Comparison of ENCODE assay signal across 36 cellular contexts in genomic region chr2:16217271-16217670, GRCh38.
"Had no signal": no experiment of that assay in that cellular context is flagged by ENCODE, and none has a peak within 500 bp of the region (broad histone marks: within the 10 kb centered on the region; RNA-seq: fewer than 3 reads in every experiment).

No MANE protein-coding gene starts in this region.

- H3K4me3 Mint-ChIP-seq: activated CD4-positive, alpha-beta memory T cell treated with anti-CD3 and anti-CD28 coated beads, Interleukin-2, amount 10 ng/mL, durations not matched to agents 7 days and 5 days; activated CD4-positive, alpha-beta T cell treated with anti-CD3 and anti-CD28 coated beads for 36 hours; activated CD4-positive, alpha-beta T cell treated with anti-CD3 and anti-CD28 coated beads, Interleukin-2, amount 10 ng/mL, durations not matched to agents 7 days and 5 days; activated CD8-positive, alpha-beta memory T cell treated with anti-CD3 and anti-CD28 coated beads, Interleukin-2, amount 10 ng/mL, durations not matched to agents 7 days and 5 days; activated CD8-positive, alpha-beta T cell treated with anti-CD3 and anti-CD28 coated beads, Interleukin-2, amount 10 ng/mL, durations not matched to agents 7 days and 5 days; activated naive CD4-positive, alpha-beta T cell treated with anti-CD3 and anti-CD28 coated beads, Interleukin-2, amount 10 ng/mL, durations not matched to agents 7 days and 5 days; activated naive CD4-positive, alpha-beta T cell treated with anti-CD3 and anti-CD28 coated beads, Interleukin-2, amount 50 U/mL, for 24 hours; activated naive CD8-positive, alpha-beta T cell; activated naive CD8-positive, alpha-beta T cell treated with anti-CD3 and anti-CD28 coated beads, Interleukin-2, amount 10 ng/mL, durations not matched to agents 7 days and 5 days; activated naive CD8-positive, alpha-beta T cell treated with anti-CD3 and anti-CD28 coated beads, Interleukin-2, amount 50 U/mL, for 24 hours; activated T-cell treated with anti-CD3 and anti-CD28 coated beads, Interleukin-2, amount 50 U/mL, for 24 hours; T-helper 1 cell treated with Interleukin-12 subunit alpha and Interleukin-12 subunit beta and Interleukin-4 antibody, amounts not matched to agents 30 μg/mL and 1 μg/mL, for 36 hours; T-helper 2 cell treated with Interferon-gamma antibody and Interleukin-4, amounts not matched to agents 5 μg/mL and 100 μg/mL, for 36 hours; WTC11 had no signal

- H3K27ac ChIP-seq: ascending aorta, brain microvascular endothelial cell, breast epithelium, WERI-Rb-1 had no signal

- H3K36me3 ChIP-seq: ascending aorta, brain microvascular endothelial cell, breast epithelium, WERI-Rb-1 had no signal

- H3K9me3 Mint-ChIP-seq: activated CD4-positive, alpha-beta T cell treated with anti-CD3 and anti-CD28 coated beads, Interleukin-2, amount 10 ng/mL, durations not matched to agents 7 days and 5 days; activated naive CD4-positive, alpha-beta T cell treated with anti-CD3 and anti-CD28 coated beads, Interleukin-2, amount 10 ng/mL, durations not matched to agents 7 days and 5 days; activated naive CD4-positive, alpha-beta T cell treated with anti-CD3 and anti-CD28 coated beads, Interleukin-2, amount 50 U/mL, for 24 hours; activated naive CD8-positive, alpha-beta T cell treated with anti-CD3 and anti-CD28 coated beads, Interleukin-2, amount 10 ng/mL, durations not matched to agents 7 days and 5 days; activated naive CD8-positive, alpha-beta T cell treated with anti-CD3 and anti-CD28 coated beads, Interleukin-2, amount 50 U/mL, for 24 hours; activated T-cell treated with anti-CD3 and anti-CD28 coated beads, Interleukin-2, amount 50 U/mL, for 24 hours; activated T-helper 2 cell treated with anti-CD3 and anti-CD28 coated beads, Interferon-gamma antibody, Interleukin-2, Interleukin-4, amounts not matched to agents 10 μg/mL and 5 μg/mL and 100 μg/mL, durations not matched to agents 14 hours and 24 hours and 36 hours; T-helper 1 cell treated with Interleukin-12 subunit alpha and Interleukin-12 subunit beta and Interleukin-4 antibody, amounts not matched to agents 30 μg/mL and 1 μg/mL, for 36 hours; T-helper 2 cell treated with Interferon-gamma antibody and Interleukin-4, amounts not matched to agents 5 μg/mL and 100 μg/mL, for 36 hours had no signal

- DNase-seq: activated CD4-positive, alpha-beta memory T cell treated with anti-CD3 and anti-CD28 coated beads, Interleukin-2, amount 10 ng/mL, durations not matched to agents 7 days and 5 days; activated CD4-positive, alpha-beta T cell treated with anti-CD3 and anti-CD28 coated beads for 1 hour; activated CD4-positive, alpha-beta T cell treated with anti-CD3 and anti-CD28 coated beads for 36 hours; activated CD4-positive, alpha-beta T cell treated with anti-CD3 and anti-CD28 coated beads for 48 hours; activated CD4-positive, alpha-beta T cell treated with anti-CD3 and anti-CD28 coated beads, Interleukin-2, amount 10 ng/mL, durations not matched to agents 7 days and 5 days; activated CD4-positive, alpha-beta T cell treated with anti-CD3 and anti-CD28 coated beads, Interleukin-2, amount 50 U/mL, for 48 hours; activated CD4-positive, CD25-positive, alpha-beta regulatory T cell; activated CD8-positive, alpha-beta memory T cell treated with anti-CD3 and anti-CD28 coated beads for 24 hours; activated CD8-positive, alpha-beta memory T cell treated with anti-CD3 and anti-CD28 coated beads, Interleukin-2, amount 10 ng/mL, durations not matched to agents 7 days and 5 days; activated CD8-positive, alpha-beta memory T cell treated with anti-CD3 and anti-CD28 coated beads, Interleukin-2, amount 50 U/mL, for 48 hours; activated CD8-positive, alpha-beta T cell treated with anti-CD3 and anti-CD28 coated beads, Interleukin-2, amount 10 ng/mL, durations not matched to agents 7 days and 5 days; activated effector memory CD4-positive, alpha-beta T cell treated with Interleukin-2 at 50 U/mL for 16 hours; activated gamma-delta T cell; activated naive CD4-positive, alpha-beta T cell treated with anti-CD3 and anti-CD28 coated beads, Interleukin-2, amount 10 ng/mL, durations not matched to agents 7 days and 5 days; activated naive CD4-positive, alpha-beta T cell treated with Interleukin-2 at 50 U/mL for 16 hours; activated naive CD8-positive, alpha-beta T cell treated with anti-CD3 and anti-CD28 coated beads, Interleukin-2, amount 10 ng/mL, durations not matched to agents 7 days and 5 days; activated naive CD8-positive, alpha-beta T cell treated with anti-CD3 and anti-CD28 coated beads, Interleukin-2, amount 50 U/mL, for 24 hours; activated T-cell treated with anti-CD3 and anti-CD28 coated beads, Interleukin-2, amount 50 U/mL, for 24 hours; activated T-cell treated with anti-CD3 and anti-CD28 coated beads, Interleukin-2, amount 50 U/mL, for 48 hours; amygdala; anterior cingulate cortex; brain microvascular endothelial cell; central memory CD4-positive, alpha-beta T cell; T-helper 1 cell; T-helper 2 cell; T-helper 9 cell; WERI-Rb-1 had no signal

- H3K27ac Mint-ChIP-seq: activated CD4-positive, alpha-beta memory T cell treated with anti-CD3 and anti-CD28 coated beads, Interleukin-2, amount 10 ng/mL, durations not matched to agents 7 days and 5 days; activated CD4-positive, alpha-beta T cell treated with anti-CD3 and anti-CD28 coated beads for 36 hours; activated CD4-positive, alpha-beta T cell treated with anti-CD3 and anti-CD28 coated beads, Interleukin-2, amount 10 ng/mL, durations not matched to agents 7 days and 5 days; activated CD8-positive, alpha-beta memory T cell treated with anti-CD3 and anti-CD28 coated beads, Interleukin-2, amount 10 ng/mL, durations not matched to agents 7 days and 5 days; activated CD8-positive, alpha-beta T cell treated with anti-CD3 and anti-CD28 coated beads, Interleukin-2, amount 10 ng/mL, durations not matched to agents 7 days and 5 days; activated naive CD4-positive, alpha-beta T cell treated with anti-CD3 and anti-CD28 coated beads, Interleukin-2, amount 10 ng/mL, durations not matched to agents 7 days and 5 days; activated naive CD4-positive, alpha-beta T cell treated with anti-CD3 and anti-CD28 coated beads, Interleukin-2, amount 50 U/mL, for 24 hours; activated naive CD8-positive, alpha-beta T cell; activated naive CD8-positive, alpha-beta T cell treated with anti-CD3 and anti-CD28 coated beads, Interleukin-2, amount 10 ng/mL, durations not matched to agents 7 days and 5 days; activated naive CD8-positive, alpha-beta T cell treated with anti-CD3 and anti-CD28 coated beads, Interleukin-2, amount 50 U/mL, for 24 hours; activated T-cell treated with anti-CD3 and anti-CD28 coated beads, Interleukin-2, amount 50 U/mL, for 24 hours; activated T-helper 2 cell treated with anti-CD3 and anti-CD28 coated beads, Interferon-gamma antibody, Interleukin-2, Interleukin-4, amounts not matched to agents 10 μg/mL and 5 μg/mL and 100 μg/mL, durations not matched to agents 14 hours and 24 hours and 36 hours; T-helper 1 cell treated with Interleukin-12 subunit alpha and Interleukin-12 subunit beta and Interleukin-4 antibody, amounts not matched to agents 30 μg/mL and 1 μg/mL, for 36 hours; T-helper 2 cell treated with Interferon-gamma antibody and Interleukin-4, amounts not matched to agents 5 μg/mL and 100 μg/mL, for 36 hours; WTC11 had no signal

- H3K27me3 Mint-ChIP-seq: activated CD4-positive, alpha-beta memory T cell treated with anti-CD3 and anti-CD28 coated beads, Interleukin-2, amount 10 ng/mL, durations not matched to agents 7 days and 5 days; activated CD4-positive, alpha-beta T cell treated with anti-CD3 and anti-CD28 coated beads, Interleukin-2, amount 10 ng/mL, durations not matched to agents 7 days and 5 days; activated CD8-positive, alpha-beta memory T cell treated with anti-CD3 and anti-CD28 coated beads, Interleukin-2, amount 10 ng/mL, durations not matched to agents 7 days and 5 days; activated naive CD4-positive, alpha-beta T cell treated with anti-CD3 and anti-CD28 coated beads, Interleukin-2, amount 10 ng/mL, durations not matched to agents 7 days and 5 days; activated naive CD4-positive, alpha-beta T cell treated with anti-CD3 and anti-CD28 coated beads, Interleukin-2, amount 50 U/mL, for 24 hours; activated naive CD8-positive, alpha-beta T cell treated with anti-CD3 and anti-CD28 coated beads, Interleukin-2, amount 10 ng/mL, durations not matched to agents 7 days and 5 days; activated T-cell treated with anti-CD3 and anti-CD28 coated beads, Interleukin-2, amount 50 U/mL, for 24 hours had no signal

- H3K36me3 Mint-ChIP-seq: activated CD8-positive, alpha-beta memory T cell treated with anti-CD3 and anti-CD28 coated beads, Interleukin-2, amount 10 ng/mL, durations not matched to agents 7 days and 5 days; activated naive CD4-positive, alpha-beta T cell treated with anti-CD3 and anti-CD28 coated beads, Interleukin-2, amount 10 ng/mL, durations not matched to agents 7 days and 5 days; activated naive CD4-positive, alpha-beta T cell treated with anti-CD3 and anti-CD28 coated beads, Interleukin-2, amount 50 U/mL, for 24 hours; activated naive CD8-positive, alpha-beta T cell; activated naive CD8-positive, alpha-beta T cell treated with anti-CD3 and anti-CD28 coated beads, Interleukin-2, amount 10 ng/mL, durations not matched to agents 7 days and 5 days; WTC11 had no signal

- H3K4me1 ChIP-seq: ascending aorta, breast epithelium had no signal

- H3K4me3 ChIP-seq: ascending aorta, breast epithelium had no signal

- H3K27me3 ChIP-seq: ascending aorta, brain microvascular endothelial cell, breast epithelium had no signal

- H3K9me3 ChIP-seq: ascending aorta, breast epithelium had no signal

- H3K4me1 Mint-ChIP-seq: activated CD4-positive, alpha-beta memory T cell treated with anti-CD3 and anti-CD28 coated beads, Interleukin-2, amount 10 ng/mL, durations not matched to agents 7 days and 5 days; activated CD4-positive, alpha-beta T cell treated with anti-CD3 and anti-CD28 coated beads for 36 hours; activated CD4-positive, alpha-beta T cell treated with anti-CD3 and anti-CD28 coated beads, Interleukin-2, amount 10 ng/mL, durations not matched to agents 7 days and 5 days; activated CD8-positive, alpha-beta memory T cell treated with anti-CD3 and anti-CD28 coated beads, Interleukin-2, amount 10 ng/mL, durations not matched to agents 7 days and 5 days; activated naive CD4-positive, alpha-beta T cell treated with anti-CD3 and anti-CD28 coated beads, Interleukin-2, amount 10 ng/mL, durations not matched to agents 7 days and 5 days; activated naive CD4-positive, alpha-beta T cell treated with anti-CD3 and anti-CD28 coated beads, Interleukin-2, amount 50 U/mL, for 24 hours; activated naive CD8-positive, alpha-beta T cell treated with anti-CD3 and anti-CD28 coated beads, Interleukin-2, amount 10 ng/mL, durations not matched to agents 7 days and 5 days; activated naive CD8-positive, alpha-beta T cell treated with anti-CD3 and anti-CD28 coated beads, Interleukin-2, amount 50 U/mL, for 24 hours had no signal

- ATAC-seq: activated CD4-positive, alpha-beta T cell treated with anti-CD3 and anti-CD28 coated beads for 36 hours; activated CD4-positive, CD25-positive, alpha-beta regulatory T cell treated with anti-CD3 and anti-CD28 coated beads, Interleukin-2, amount 50 U/mL, for 24 hours; activated CD8-positive, alpha-beta memory T cell treated with anti-CD3 and anti-CD28 coated beads, Interleukin-2, amount 10 ng/mL, durations not matched to agents 7 days and 5 days; activated CD8-positive, alpha-beta T cell treated with anti-CD3 and anti-CD28 coated beads, Interleukin-2, amount 10 ng/mL, durations not matched to agents 7 days and 5 days; activated naive CD8-positive, alpha-beta T cell treated with anti-CD3 and anti-CD28 coated beads, Interleukin-2, amount 50 U/mL, for 24 hours; WTC11 had no signal
